1 cellular context compared by ENCODE assay signal in the genomic region with DNA sequence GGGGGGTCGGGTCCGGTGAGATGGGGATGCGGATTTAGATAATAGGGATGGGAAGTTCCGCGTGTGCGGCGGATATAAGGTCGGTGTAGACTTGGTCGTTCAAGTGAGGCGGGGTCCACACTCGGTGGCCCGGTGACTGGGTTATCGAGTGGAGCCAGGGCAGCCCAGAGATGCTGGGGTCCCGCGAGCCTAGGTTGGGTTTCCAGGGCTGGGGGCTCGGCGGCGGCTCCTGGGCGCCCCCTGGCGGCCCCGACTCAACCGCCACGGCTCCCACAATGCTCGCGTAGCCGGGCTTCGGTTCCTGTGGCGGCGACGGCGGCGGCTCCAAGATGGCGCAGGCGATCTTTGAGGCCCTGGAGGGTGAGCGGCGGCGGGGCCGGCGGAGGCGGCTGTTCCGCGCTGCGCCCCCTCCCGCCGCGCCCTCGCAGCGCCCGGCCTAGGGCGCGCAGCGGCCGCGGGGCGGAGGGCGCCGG.
TF ChIP-seq lines count a peak whose summit lies in the region.

A gene (plus strand): TSS at position 304 of the 473 bp plus-strand sequence. CDS start 26 bp downstream, at position 330.

TF ChIP-seq in HepG2, 621 proteins besides CTCF, POLR2A, EP300 and RAD21 (continued from another document and continues in another):
- TF ChIP-seq, protein P1, sequence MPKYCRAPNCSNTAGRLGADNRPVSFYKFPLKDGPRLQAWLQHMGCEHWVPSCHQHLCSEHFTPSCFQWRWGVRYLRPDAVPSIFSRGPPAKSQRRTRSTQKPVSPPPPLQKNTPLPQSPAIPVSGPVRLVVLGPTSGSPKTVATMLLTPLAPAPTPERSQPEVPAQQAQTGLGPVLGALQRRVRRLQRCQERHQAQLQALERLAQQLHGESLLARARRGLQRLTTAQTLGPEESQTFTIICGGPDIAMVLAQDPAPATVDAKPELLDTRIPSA (CRISPR knock-in tag; IDR thresholded peaks at IDR 0.05; ENCODE audit: borderline replicate concordance), result 0 out of 2 replicates have a peak, but pooled peaks have one; percentile 86
- TF ChIP-seq SPEN (CRISPR knock-in tag; IDR thresholded peaks at IDR 0.05; ENCODE audit: low read depth) (no peak), RELA (CRISPR knock-in tag; IDR thresholded peaks at IDR 0.05) (no peak), MEIS1 (CRISPR knock-in tag; IDR thresholded peaks at IDR 0.05; ENCODE audit: borderline replicate concordance) (peak; percentile 68; the same call in 1 of the 2 replicates), SOX5 (CRISPR knock-in tag; IDR thresholded peaks at IDR 0.05; ENCODE audit: borderline replicate concordance) (peak; percentile 34), NBN (conservative IDR thresholded peaks at IDR 0.05) (no peak), NFKBIZ (CRISPR knock-in tag; IDR thresholded peaks at IDR 0.05) (no peak; the same call in 1 of the 2 replicates), NFYB (CRISPR knock-in tag; IDR thresholded peaks at IDR 0.05) (0 out of 2 replicates have a peak, but pooled peaks have one; percentile 9), ZNF674 (CRISPR knock-in tag; IDR thresholded peaks at IDR 0.05; ENCODE audit: low read depth) (no peak), MAFG (CRISPR knock-in tag; IDR thresholded peaks at IDR 0.05) (no peak), HOXA5 (CRISPR knock-in tag; IDR thresholded peaks at IDR 0.05) (peak; percentile 94), ZNF382 (CRISPR knock-in tag; IDR thresholded peaks at IDR 0.05; ENCODE audit: borderline replicate concordance) (no peak), GABPA (IDR thresholded peaks at IDR 0.05; ENCODE audit: low read depth, low read length) (no peak), GABPA (CRISPR knock-in tag; IDR thresholded peaks at IDR 0.05; ENCODE audit: low read depth) (peak; percentile 56), GFI1 (CRISPR knock-in tag; IDR thresholded peaks at IDR 0.05; ENCODE audit: borderline replicate concordance) (no peak), ZNF83 (CRISPR knock-in tag; IDR thresholded peaks at IDR 0.05; ENCODE audit: borderline replicate concordance) (no peak; the same call in 1 of the 2 replicates), GTF3A (CRISPR knock-in tag; conservative IDR thresholded peaks at IDR 0.05) (no peak; the same call in 1 of the 2 replicates), ZNF317 (CRISPR knock-in tag; IDR thresholded peaks at IDR 0.05) (0 out of 2 replicates have a peak, but pooled peaks have one; percentile 5), ZNF619 (CRISPR knock-in tag; IDR thresholded peaks at IDR 0.05) (no peak), SP5 (CRISPR knock-in tag; IDR thresholded peaks at IDR 0.05; ENCODE audit: borderline replicate concordance, low read depth) (no peak), EHMT2 (IDR thresholded peaks at IDR 0.05; ENCODE audit: borderline replicate concordance, low read depth, low read length) (no peak), SNAI1 (CRISPR knock-in tag; IDR thresholded peaks at IDR 0.05; ENCODE audit: borderline replicate concordance) (no peak), ZNF761 (CRISPR knock-in tag; conservative IDR thresholded peaks at IDR 0.05) (peak; percentile 77), ZNF33B (CRISPR knock-in tag; IDR thresholded peaks at IDR 0.05) (no peak; the same call in 1 of the 2 replicates), ZFP1 (CRISPR knock-in tag; IDR thresholded peaks at IDR 0.05) (peak; percentile 43; the same call in 1 of the 2 replicates), JUN (CRISPR knock-in tag; IDR thresholded peaks at IDR 0.05) (no peak), ZNF615 (CRISPR knock-in tag; IDR thresholded peaks at IDR 0.05; ENCODE audit: borderline replicate concordance) (no peak), BORCS8-MEF2B (CRISPR knock-in tag; IDR thresholded peaks at IDR 0.05) (no peak), ZZZ3 (CRISPR knock-in tag; IDR thresholded peaks at IDR 0.05; ENCODE audit: borderline replicate concordance) (no peak; the same call in 1 of the 2 replicates), ZFP62 (CRISPR knock-in tag; IDR thresholded peaks at IDR 0.05) (no peak), ZNF747 (CRISPR knock-in tag; IDR thresholded peaks at IDR 0.05; ENCODE audit: borderline replicate concordance) (no peak), SYNCRIP (IDR thresholded peaks at IDR 0.05; ENCODE audit: insufficient read depth, low read depth, low read length) (no peak), RNF2 (conservative IDR thresholded peaks at IDR 0.05; ENCODE audit: low read depth) (no peak), SIN3B (IDR thresholded peaks at IDR 0.05; ENCODE audit: low read length) (no peak), NCOA5 (CRISPR knock-in tag; IDR thresholded peaks at IDR 0.05) (no peak), NCOR1 (IDR thresholded peaks at IDR 0.05; ENCODE audit: borderline replicate concordance, low read length) (no peak), NR3C1 (CRISPR knock-in tag; IDR thresholded peaks at IDR 0.05) (no peak), NFE2 (CRISPR knock-in tag; IDR thresholded peaks at IDR 0.05) (no peak), IRF2 (CRISPR knock-in tag; IDR thresholded peaks at IDR 0.05) (no peak; the same call in 1 of the 2 replicates)
- TF ChIP-seq, protein P2, sequence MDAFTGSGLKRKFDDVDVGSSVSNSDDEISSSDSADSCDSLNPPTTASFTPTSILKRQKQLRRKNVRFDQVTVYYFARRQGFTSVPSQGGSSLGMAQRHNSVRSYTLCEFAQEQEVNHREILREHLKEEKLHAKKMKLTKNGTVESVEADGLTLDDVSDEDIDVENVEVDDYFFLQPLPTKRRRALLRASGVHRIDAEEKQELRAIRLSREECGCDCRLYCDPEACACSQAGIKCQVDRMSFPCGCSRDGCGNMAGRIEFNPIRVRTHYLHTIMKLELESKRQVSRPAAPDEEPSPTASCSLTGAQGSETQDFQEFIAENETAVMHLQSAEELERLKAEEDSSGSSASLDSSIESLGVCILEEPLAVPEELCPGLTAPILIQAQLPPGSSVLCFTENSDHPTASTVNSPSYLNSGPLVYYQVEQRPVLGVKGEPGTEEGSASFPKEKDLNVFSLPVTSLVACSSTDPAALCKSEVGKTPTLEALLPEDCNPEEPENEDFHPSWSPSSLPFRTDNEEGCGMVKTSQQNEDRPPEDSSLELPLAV (CRISPR knock-in tag; conservative IDR thresholded peaks at IDR 0.05; ENCODE audit: low read depth), result peak; percentile 90; the same call in 1 of the 2 replicates
- TF ChIP-seq, protein P3, sequence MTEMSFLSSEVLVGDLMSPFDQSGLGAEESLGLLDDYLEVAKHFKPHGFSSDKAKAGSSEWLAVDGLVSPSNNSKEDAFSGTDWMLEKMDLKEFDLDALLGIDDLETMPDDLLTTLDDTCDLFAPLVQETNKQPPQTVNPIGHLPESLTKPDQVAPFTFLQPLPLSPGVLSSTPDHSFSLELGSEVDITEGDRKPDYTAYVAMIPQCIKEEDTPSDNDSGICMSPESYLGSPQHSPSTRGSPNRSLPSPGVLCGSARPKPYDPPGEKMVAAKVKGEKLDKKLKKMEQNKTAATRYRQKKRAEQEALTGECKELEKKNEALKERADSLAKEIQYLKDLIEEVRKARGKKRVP (CRISPR knock-in tag; IDR thresholded peaks at IDR 0.05), result peak in 1 of 2 experiments; percentile 48; a peak in 1 of 4 replicates
- TF ChIP-seq, protein P4, sequence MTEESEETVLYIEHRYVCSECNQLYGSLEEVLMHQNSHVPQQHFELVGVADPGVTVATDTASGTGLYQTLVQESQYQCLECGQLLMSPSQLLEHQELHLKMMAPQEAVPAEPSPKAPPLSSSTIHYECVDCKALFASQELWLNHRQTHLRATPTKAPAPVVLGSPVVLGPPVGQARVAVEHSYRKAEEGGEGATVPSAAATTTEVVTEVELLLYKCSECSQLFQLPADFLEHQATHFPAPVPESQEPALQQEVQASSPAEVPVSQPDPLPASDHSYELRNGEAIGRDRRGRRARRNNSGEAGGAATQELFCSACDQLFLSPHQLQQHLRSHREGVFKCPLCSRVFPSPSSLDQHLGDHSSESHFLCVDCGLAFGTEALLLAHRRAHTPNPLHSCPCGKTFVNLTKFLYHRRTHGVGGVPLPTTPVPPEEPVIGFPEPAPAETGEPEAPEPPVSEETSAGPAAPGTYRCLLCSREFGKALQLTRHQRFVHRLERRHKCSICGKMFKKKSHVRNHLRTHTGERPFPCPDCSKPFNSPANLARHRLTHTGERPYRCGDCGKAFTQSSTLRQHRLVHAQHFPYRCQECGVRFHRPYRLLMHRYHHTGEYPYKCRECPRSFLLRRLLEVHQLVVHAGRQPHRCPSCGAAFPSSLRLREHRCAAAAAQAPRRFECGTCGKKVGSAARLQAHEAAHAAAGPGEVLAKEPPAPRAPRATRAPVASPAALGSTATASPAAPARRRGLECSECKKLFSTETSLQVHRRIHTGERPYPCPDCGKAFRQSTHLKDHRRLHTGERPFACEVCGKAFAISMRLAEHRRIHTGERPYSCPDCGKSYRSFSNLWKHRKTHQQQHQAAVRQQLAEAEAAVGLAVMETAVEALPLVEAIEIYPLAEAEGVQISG (CRISPR knock-in tag; IDR thresholded peaks at IDR 0.05), result no peak
- TF ChIP-seq, protein P5, sequence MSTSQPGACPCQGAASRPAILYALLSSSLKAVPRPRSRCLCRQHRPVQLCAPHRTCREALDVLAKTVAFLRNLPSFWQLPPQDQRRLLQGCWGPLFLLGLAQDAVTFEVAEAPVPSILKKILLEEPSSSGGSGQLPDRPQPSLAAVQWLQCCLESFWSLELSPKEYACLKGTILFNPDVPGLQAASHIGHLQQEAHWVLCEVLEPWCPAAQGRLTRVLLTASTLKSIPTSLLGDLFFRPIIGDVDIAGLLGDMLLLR (CRISPR knock-in tag; IDR thresholded peaks at IDR 0.05), result no peak
- TF ChIP-seq, protein P6, sequence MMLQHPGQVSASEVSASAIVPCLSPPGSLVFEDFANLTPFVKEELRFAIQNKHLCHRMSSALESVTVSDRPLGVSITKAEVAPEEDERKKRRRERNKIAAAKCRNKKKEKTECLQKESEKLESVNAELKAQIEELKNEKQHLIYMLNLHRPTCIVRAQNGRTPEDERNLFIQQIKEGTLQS (CRISPR knock-in tag; IDR thresholded peaks at IDR 0.05), result 0 out of 2 replicates have a peak, but pooled peaks have one; percentile 19
- TF ChIP-seq, protein P7, sequence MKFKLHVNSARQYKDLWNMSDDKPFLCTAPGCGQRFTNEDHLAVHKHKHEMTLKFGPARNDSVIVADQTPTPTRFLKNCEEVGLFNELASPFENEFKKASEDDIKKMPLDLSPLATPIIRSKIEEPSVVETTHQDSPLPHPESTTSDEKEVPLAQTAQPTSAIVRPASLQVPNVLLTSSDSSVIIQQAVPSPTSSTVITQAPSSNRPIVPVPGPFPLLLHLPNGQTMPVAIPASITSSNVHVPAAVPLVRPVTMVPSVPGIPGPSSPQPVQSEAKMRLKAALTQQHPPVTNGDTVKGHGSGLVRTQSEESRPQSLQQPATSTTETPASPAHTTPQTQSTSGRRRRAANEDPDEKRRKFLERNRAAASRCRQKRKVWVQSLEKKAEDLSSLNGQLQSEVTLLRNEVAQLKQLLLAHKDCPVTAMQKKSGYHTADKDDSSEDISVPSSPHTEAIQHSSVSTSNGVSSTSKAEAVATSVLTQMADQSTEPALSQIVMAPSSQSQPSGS (CRISPR knock-in tag; IDR thresholded peaks at IDR 0.05), result peak; percentile 48; the same call in 1 of the 2 replicates
- TF ChIP-seq, protein P8, sequence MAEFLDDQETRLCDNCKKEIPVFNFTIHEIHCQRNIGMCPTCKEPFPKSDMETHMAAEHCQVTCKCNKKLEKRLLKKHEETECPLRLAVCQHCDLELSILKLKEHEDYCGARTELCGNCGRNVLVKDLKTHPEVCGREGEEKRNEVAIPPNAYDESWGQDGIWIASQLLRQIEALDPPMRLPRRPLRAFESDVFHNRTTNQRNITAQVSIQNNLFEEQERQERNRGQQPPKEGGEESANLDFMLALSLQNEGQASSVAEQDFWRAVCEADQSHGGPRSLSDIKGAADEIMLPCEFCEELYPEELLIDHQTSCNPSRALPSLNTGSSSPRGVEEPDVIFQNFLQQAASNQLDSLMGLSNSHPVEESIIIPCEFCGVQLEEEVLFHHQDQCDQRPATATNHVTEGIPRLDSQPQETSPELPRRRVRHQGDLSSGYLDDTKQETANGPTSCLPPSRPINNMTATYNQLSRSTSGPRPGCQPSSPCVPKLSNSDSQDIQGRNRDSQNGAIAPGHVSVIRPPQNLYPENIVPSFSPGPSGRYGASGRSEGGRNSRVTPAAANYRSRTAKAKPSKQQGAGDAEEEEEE (CRISPR knock-in tag; IDR thresholded peaks at IDR 0.05; ENCODE audit: borderline replicate concordance), result no peak
- TF ChIP-seq, protein P9, sequence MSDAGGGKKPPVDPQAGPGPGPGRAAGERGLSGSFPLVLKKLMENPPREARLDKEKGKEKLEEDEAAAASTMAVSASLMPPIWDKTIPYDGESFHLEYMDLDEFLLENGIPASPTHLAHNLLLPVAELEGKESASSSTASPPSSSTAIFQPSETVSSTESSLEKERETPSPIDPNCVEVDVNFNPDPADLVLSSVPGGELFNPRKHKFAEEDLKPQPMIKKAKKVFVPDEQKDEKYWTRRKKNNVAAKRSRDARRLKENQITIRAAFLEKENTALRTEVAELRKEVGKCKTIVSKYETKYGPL (CRISPR knock-in tag; IDR thresholded peaks at IDR 0.05), result 0 out of 2 replicates have a peak, but pooled peaks have one; percentile 36
- TF ChIP-seq, protein P10, sequence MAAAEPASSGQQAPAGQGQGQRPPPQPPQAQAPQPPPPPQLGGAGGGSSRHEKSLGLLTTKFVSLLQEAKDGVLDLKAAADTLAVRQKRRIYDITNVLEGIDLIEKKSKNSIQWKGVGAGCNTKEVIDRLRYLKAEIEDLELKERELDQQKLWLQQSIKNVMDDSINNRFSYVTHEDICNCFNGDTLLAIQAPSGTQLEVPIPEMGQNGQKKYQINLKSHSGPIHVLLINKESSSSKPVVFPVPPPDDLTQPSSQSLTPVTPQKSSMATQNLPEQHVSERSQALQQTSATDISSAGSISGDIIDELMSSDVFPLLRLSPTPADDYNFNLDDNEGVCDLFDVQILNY (CRISPR knock-in tag; conservative IDR thresholded peaks at IDR 0.05), result no peak; the same call in 1 of the 2 replicates
- TF ChIP-seq, protein P11, sequence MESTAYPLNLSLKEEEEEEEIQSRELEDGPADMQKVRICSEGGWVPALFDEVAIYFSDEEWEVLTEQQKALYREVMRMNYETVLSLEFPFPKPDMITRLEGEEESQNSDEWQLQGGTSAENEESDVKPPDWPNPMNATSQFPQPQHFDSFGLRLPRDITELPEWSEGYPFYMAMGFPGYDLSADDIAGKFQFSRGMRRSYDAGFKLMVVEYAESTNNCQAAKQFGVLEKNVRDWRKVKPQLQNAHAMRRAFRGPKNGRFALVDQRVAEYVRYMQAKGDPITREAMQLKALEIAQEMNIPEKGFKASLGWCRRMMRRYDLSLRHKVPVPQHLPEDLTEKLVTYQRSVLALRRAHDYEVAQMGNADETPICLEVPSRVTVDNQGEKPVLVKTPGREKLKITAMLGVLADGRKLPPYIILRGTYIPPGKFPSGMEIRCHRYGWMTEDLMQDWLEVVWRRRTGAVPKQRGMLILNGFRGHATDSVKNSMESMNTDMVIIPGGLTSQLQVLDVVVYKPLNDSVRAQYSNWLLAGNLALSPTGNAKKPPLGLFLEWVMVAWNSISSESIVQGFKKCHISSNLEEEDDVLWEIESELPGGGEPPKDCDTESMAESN (CRISPR knock-in tag; conservative IDR thresholded peaks at IDR 0.05), result no peak
- TF ChIP-seq, protein P12, sequence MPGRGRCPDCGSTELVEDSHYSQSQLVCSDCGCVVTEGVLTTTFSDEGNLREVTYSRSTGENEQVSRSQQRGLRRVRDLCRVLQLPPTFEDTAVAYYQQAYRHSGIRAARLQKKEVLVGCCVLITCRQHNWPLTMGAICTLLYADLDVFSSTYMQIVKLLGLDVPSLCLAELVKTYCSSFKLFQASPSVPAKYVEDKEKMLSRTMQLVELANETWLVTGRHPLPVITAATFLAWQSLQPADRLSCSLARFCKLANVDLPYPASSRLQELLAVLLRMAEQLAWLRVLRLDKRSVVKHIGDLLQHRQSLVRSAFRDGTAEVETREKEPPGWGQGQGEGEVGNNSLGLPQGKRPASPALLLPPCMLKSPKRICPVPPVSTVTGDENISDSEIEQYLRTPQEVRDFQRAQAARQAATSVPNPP (CRISPR knock-in tag; IDR thresholded peaks at IDR 0.05), result no peak
